13 cellular contexts compared by ENCODE assay signal in genomic region chr4:30538794-30539193, GRCh38.
A peak's percentile ranks its signal among the peaks of the same experiment; 100 is the strongest.
DNase-seq lines count a peak whose midpoint lies in the region; ATAC-seq and TF ChIP-seq lines count a peak whose summit lies in the region.
"Had no signal": no experiment of that assay in that cellular context is flagged by ENCODE, and none has a peak within 500 bp of the region (broad histone marks: within the 10 kb centered on the region; RNA-seq: fewer than 3 reads in every experiment).

No MANE protein-coding gene starts in this region.

- no peak overlapping the region for H3K23ac ChIP-seq in mesenchymal stem cell (ENCODE audit: low read length in 2 of 2)

- no peak overlapping the region for H2BK5ac ChIP-seq in mesenchymal stem cell (ENCODE audit: low read depth, low read length, poor library complexity, severe bottlenecking)

- H3K4me2 ChIP-seq in mesenchymal stem cell (ENCODE audit: low read length, poor library complexity, severe bottlenecking), result no peak overlapping the region
- H3K4me2 ChIP-seq: BLaER1 had no signal

- no peak overlapping the region for H3K4ac ChIP-seq in mesenchymal stem cell (ENCODE audit: low read depth in 1 of 2, low read length in 2 of 2)

- no peaks in the 10 kb centered on the region for H3K9me3 ChIP-seq in mesenchymal stem cell (ENCODE audit: control insufficient read depth, low read length)
- no peaks in the 10 kb centered on the region for H3K9me3 ChIP-seq in upper lobe of right lung
- H3K9me3 ChIP-seq in aorta (ENCODE audit: control insufficient read depth, low read length), result peaks cover 2% of the 10 kb centered on the region
- H3K9me3 ChIP-seq: BLaER1, Caco-2, HAP-1 had no signal

- H3K36me3 ChIP-seq in mesenchymal stem cell (ENCODE audit: control insufficient read depth in 1 of 2, insufficient read depth in 2 of 2, low read depth in 1 of 2, low read length in 2 of 2), result no peaks in the 10 kb centered on the region
- no peaks in the 10 kb centered on the region for H3K36me3 ChIP-seq in upper lobe of right lung
- H3K36me3 ChIP-seq in aorta (ENCODE audit: control insufficient read depth in 1 of 2, insufficient read depth in 2 of 2, low read length in 1 of 2), result no peaks in the 10 kb centered on the region
- H3K36me3 ChIP-seq: BLaER1, HAP-1 had no signal

- no peak overlapping the region for H4K8ac ChIP-seq in mesenchymal stem cell (ENCODE audit: low read length)

- no peaks in the 10 kb centered on the region for H3K79me1 ChIP-seq in mesenchymal stem cell (replicated peaks; ENCODE audit: low read length, poor library complexity, severe bottlenecking)

- H3K14ac ChIP-seq in mesenchymal stem cell (ENCODE audit: low read length in 2 of 2), result no peak overlapping the region

- no peak for TF ChIP-seq CTCF in upper lobe of right lung (IDR thresholded peaks at IDR 0.05)

- H2AK5ac ChIP-seq in mesenchymal stem cell (ENCODE audit: low read length, severe bottlenecking), result no peak overlapping the region

- H3K27ac ChIP-seq in mesenchymal stem cell (ENCODE audit: low read length, poor library complexity, severe bottlenecking) (no peak overlapping the region), upper lobe of right lung (no peak overlapping the region), aorta (ENCODE audit: low read depth in 1 of 2, low read length in 2 of 2) (no peak overlapping the region)
- H3K27ac ChIP-seq: BLaER1 had no signal

- H3K27me3 ChIP-seq in mesenchymal stem cell (ENCODE audit: control insufficient read depth in 1 of 2, insufficient read depth in 1 of 2, low read length in 2 of 2) (peaks cover 0 to 26% of the 10 kb centered on the region in 2 experiments), upper lobe of right lung (no peaks in the 10 kb centered on the region), aorta (ENCODE audit: control insufficient read depth in 1 of 2, insufficient read depth in 2 of 2, low read length in 1 of 2) (no peaks in the 10 kb centered on the region)
- H3K27me3 ChIP-seq: BLaER1 had no signal

- no peak overlapping the region for H3K9ac ChIP-seq in mesenchymal stem cell (ENCODE audit: low read length)
- H3K9ac ChIP-seq: BLaER1 had no signal

- H3K4me3 ChIP-seq in mesenchymal stem cell (ENCODE audit: insufficient read depth in 1 of 2, low read depth in 1 of 2, low read length in 2 of 2) (no peak overlapping the region), upper lobe of right lung (no peak overlapping the region), aorta (ENCODE audit: low read length in 2 of 2) (no peak overlapping the region)
- H3K4me3 ChIP-seq: BLaER1, HAP-1 had no signal

- no peak overlapping the region for H2BK12ac ChIP-seq in mesenchymal stem cell (ENCODE audit: low read length in 2 of 2)

- no peak overlapping the region for H2AFZ ChIP-seq in mesenchymal stem cell (ENCODE audit: low read depth, low read length)

- intact Hi-C loops in upper lobe of right lung (cut with DNase I) (no loop called here), aorta (cut with DNase I) (no loop called here)

- no peak overlapping the region for H2BK120ac ChIP-seq in mesenchymal stem cell (ENCODE audit: low read depth, low read length)

- WGBS in mesenchymal stem cell, result 76% methylated on average over 3 of the region's 5 CpGs
- WGBS in aorta, 2 donors, result 85% methylated on average over 5 of the region's 5 CpGs

- H3K4me1 ChIP-seq in mesenchymal stem cell (ENCODE audit: control insufficient read depth, insufficient read depth, low read depth, low read length) (peaks cover 3% of the 10 kb centered on the region), upper lobe of right lung (no peaks in the 10 kb centered on the region), aorta (ENCODE audit: control insufficient read depth in 1 of 2, insufficient read depth in 2 of 2, low read length in 2 of 2) (no peaks in the 10 kb centered on the region)
- H3K4me1 ChIP-seq: BLaER1, HAP-1 had no signal

- no peak overlapping the region for H4K91ac ChIP-seq in mesenchymal stem cell (ENCODE audit: low read length)

- H2BK15ac ChIP-seq in mesenchymal stem cell (ENCODE audit: low read depth, poor library complexity, severe bottlenecking), result no peak overlapping the region

- peak overlapping the region in 1 of 2 experiments; percentile 52 for H3K18ac ChIP-seq in mesenchymal stem cell (ENCODE audit: low read depth in 1 of 2, low read length in 2 of 2)

- peak; percentile 7 for DNase-seq in ELR (ENCODE audit: low read depth)
- peak; percentile 25 for DNase-seq in M059J (ENCODE audit: low read depth)
- DNase-seq in mesenchymal stem cell, result peak; percentile 39
- no peak for DNase-seq in upper lobe of right lung
- DNase-seq in aorta, result no peak
- DNase-seq: AML-193; Caco-2; CD8-positive, alpha-beta memory T cell; DMS79; GOT3 had no signal

- no peak for ATAC-seq in HG02588 (IDR thresholded peaks at IDR 0.05; ENCODE audit: unreplicated experiment)
- no peak for ATAC-seq in upper lobe of right lung
- no peak for ATAC-seq in aorta (ENCODE audit: low FRiP score)

Comparison
In these comparisons a context has a peak if more than half of its experiments do, and no peak if none do; other contexts are left out.
1. DNase-seq: peak in ELR (single experiment), M059J (single experiment) and mesenchymal stem cell (single experiment); none in upper lobe of right lung (single experiment) and aorta (0 of 2).